In genomic region chr11:21866781-21867180, GRCh38 we compare ENCODE assay signal across 18 cellular contexts.
"Had no signal": no experiment of that assay in that cellular context is flagged by ENCODE, and none has a peak within 500 bp of the region (broad histone marks: within the 10 kb centered on the region; RNA-seq: fewer than 3 reads in every experiment).

No MANE protein-coding gene starts in this region.

- H3K4me1 ChIP-seq: body of pancreas, esophagus squamous epithelium, heart right ventricle, tibial artery had no signal

- H3K36me3 ChIP-seq: esophagus squamous epithelium, heart right ventricle, neural progenitor cell, tibial artery had no signal

- H3K27me3 ChIP-seq: body of pancreas, esophagus squamous epithelium, heart right ventricle, tibial artery had no signal

- DNase-seq: activated CD4-positive, alpha-beta T cell treated with anti-CD3 and anti-CD28 coated beads, Interleukin-2, amount 10 ng/mL, durations not matched to agents 24 days and 14 days; activated CD4-positive, CD25-positive, alpha-beta regulatory T cell; activated CD8-positive, alpha-beta T cell treated with anti-CD3 and anti-CD28 coated beads for 36 hours; activated naive CD4-positive, alpha-beta T cell treated with anti-CD3 and anti-CD28 coated beads for 36 hours; activated T-cell treated with anti-CD3 and anti-CD28 coated beads, Interleukin-2, amount 50 U/mL, for 1 hour; body of pancreas; dermis blood vessel endothelial cell; effector memory CD8-positive, alpha-beta T cell; esophagus squamous epithelium; heart right ventricle; immature natural killer cell; naive thymus-derived CD4-positive, alpha-beta T cell; stimulated activated CD4-positive, alpha-beta T cell treated with anti-CD3 and anti-CD28 coated beads, Interleukin-12 subunit alpha, Interleukin-12 subunit beta, amount 100 ng/mL, for 4 hours; stimulated activated CD4-positive, alpha-beta T cell treated with anti-CD3 and anti-CD28 coated beads, Interleukin-1b, Interleukin-23, amount 100 ng/mL, for 48 hours; stimulated activated naive CD8-positive, alpha-beta T cell treated with anti-CD3 and anti-CD28 coated beads, Interleukin-15, Interleukin-2, amounts not matched to agents 100 U/mL and 50 U/mL, for 24 hours; substantia nigra; tibial artery had no signal

- H3K4me3 ChIP-seq: body of pancreas, esophagus squamous epithelium, heart right ventricle, neural progenitor cell, tibial artery had no signal

- H3K27ac ChIP-seq: body of pancreas, esophagus squamous epithelium, heart right ventricle, neural progenitor cell, tibial artery had no signal

- H3K9me3 ChIP-seq: body of pancreas, esophagus squamous epithelium, heart right ventricle, tibial artery had no signal
